ENCODE assay signal across 9 cellular contexts in genomic region chr9:73116030-73116429, GRCh38. TPM values are rescaled to one million over a fixed set of nuclear protein-coding genes. Genes with fewer than 3 reads are reported as not detected.
DNase-seq lines count a peak whose midpoint lies in the region; ATAC-seq, FAIRE-seq and TF ChIP-seq lines count a peak whose summit lies in the region.
"Had no signal": no experiment of that assay in that cellular context is flagged by ENCODE, and none has a peak within 500 bp of the region (broad histone marks: within the 10 kb centered on the region; RNA-seq: fewer than 3 reads in every experiment).

No MANE protein-coding gene starts in this region.

- peak; percentile 17 for DNase-seq in activated naive CD4-positive, alpha-beta T cell treated with anti-CD3 and anti-CD28 coated beads for 36 hours
- no peak for DNase-seq in activated naive CD4-positive, alpha-beta T cell treated with anti-CD3 and anti-CD28 coated beads, Interleukin-2, amount 10 ng/mL, durations not matched to agents 7 days and 5 days
- DNase-seq in HTR-8/SVneo (ENCODE audit: insufficient read length, low spot score) = peak; percentile 5
- peak; percentile 53 for DNase-seq in dedifferentiated amniotic fluid mesenchymal stem cell (ENCODE audit: extremely low spot score)
- DNase-seq in stimulated activated naive CD8-positive, alpha-beta T cell treated with anti-CD3 and anti-CD28 coated beads, Interleukin-15, amount 100 ng/mL, for 72 hours = no peak
- no peak for DNase-seq in NCI-H1092 treated with DMSO at 0.1 percent for 48 hours (lab: John Stamatoyannopoulos, UW)
- no peak for DNase-seq in COLO668 (lab: John Stamatoyannopoulos, UW; ENCODE audit: unreplicated experiment)

- no peak for FAIRE-seq in HTR-8/SVneo (lab: Jason Lieb, UNC)

- CTCF ChIA-PET in activated naive CD4-positive, alpha-beta T cell treated with anti-CD3 and anti-CD28 coated beads for 36 hours (lab: Charles Lee) = interaction anchor here (0.7 to 2.0 kb wide), 3 partner anchors 9 to 40 kb away, joined by 3 to 8 read pairs (median 3); no protein-coding TSS in a partner anchor
- CTCF ChIA-PET in activated naive CD4-positive, alpha-beta T cell treated with anti-CD3 and anti-CD28 coated beads, Interleukin-2, amount 10 ng/mL, durations not matched to agents 7 days and 5 days (lab: Charles Lee) = interaction anchor here (0.6 to 0.9 kb wide), 3 partner anchors 8 to 61 kb away, joined by 3 read pairs; no protein-coding TSS in a partner anchor

- no peaks in the 10 kb centered on the region for H3K36me3 Mint-ChIP-seq in activated naive CD4-positive, alpha-beta T cell treated with anti-CD3 and anti-CD28 coated beads for 36 hours (ENCODE audit: low read depth)
- H3K36me3 Mint-ChIP-seq in activated naive CD4-positive, alpha-beta T cell treated with anti-CD3 and anti-CD28 coated beads, Interleukin-2, amount 10 ng/mL, durations not matched to agents 7 days and 5 days = no peaks in the 10 kb centered on the region

- no peaks in the 10 kb centered on the region for H3K27me3 Mint-ChIP-seq in activated naive CD4-positive, alpha-beta T cell treated with anti-CD3 and anti-CD28 coated beads for 36 hours (ENCODE audit: low read depth)
- H3K27me3 Mint-ChIP-seq in activated naive CD4-positive, alpha-beta T cell treated with anti-CD3 and anti-CD28 coated beads, Interleukin-2, amount 10 ng/mL, durations not matched to agents 7 days and 5 days = no peaks in the 10 kb centered on the region
- no peaks in the 10 kb centered on the region for H3K27me3 Mint-ChIP-seq in stimulated activated naive CD8-positive, alpha-beta T cell treated with anti-CD3 and anti-CD28 coated beads, Interleukin-15, amount 100 ng/mL, for 72 hours

- H3K4me1 Mint-ChIP-seq in activated naive CD4-positive, alpha-beta T cell treated with anti-CD3 and anti-CD28 coated beads for 36 hours (ENCODE audit: low read depth) = peaks cover 42% of the 10 kb centered on the region
- H3K4me1 Mint-ChIP-seq in activated naive CD4-positive, alpha-beta T cell treated with anti-CD3 and anti-CD28 coated beads, Interleukin-2, amount 10 ng/mL, durations not matched to agents 7 days and 5 days = peaks cover 25% of the 10 kb centered on the region
- H3K4me1 Mint-ChIP-seq in stimulated activated naive CD8-positive, alpha-beta T cell treated with anti-CD3 and anti-CD28 coated beads, Interleukin-15, amount 100 ng/mL, for 72 hours = peaks cover 46% of the 10 kb centered on the region

- H3K9me3 Mint-ChIP-seq in activated naive CD4-positive, alpha-beta T cell treated with anti-CD3 and anti-CD28 coated beads for 36 hours = no peaks in the 10 kb centered on the region
- no peaks in the 10 kb centered on the region for H3K9me3 Mint-ChIP-seq in activated naive CD4-positive, alpha-beta T cell treated with anti-CD3 and anti-CD28 coated beads, Interleukin-2, amount 10 ng/mL, durations not matched to agents 7 days and 5 days
- H3K9me3 Mint-ChIP-seq in stimulated activated naive CD8-positive, alpha-beta T cell treated with anti-CD3 and anti-CD28 coated beads, Interleukin-15, amount 100 ng/mL, for 72 hours = no peaks in the 10 kb centered on the region

- peak; percentile 99 for ATAC-seq in stimulated activated naive CD8-positive, alpha-beta T cell treated with anti-CD3 and anti-CD28 coated beads, Interleukin-15, amount 100 ng/mL, for 72 hours
- no peak for ATAC-seq in GM18505 (IDR thresholded peaks at IDR 0.05; ENCODE audit: unreplicated experiment)
- ATAC-seq: Panc1 had no signal

- no peak for TF ChIP-seq POLR2A in GM18505 (IDR thresholded peaks at IDR 0.05; ENCODE audit: borderline replicate concordance, extremely low read depth, insufficient read depth, insufficient read length)

- intact Hi-C loops in activated naive CD4-positive, alpha-beta T cell treated with anti-CD3 and anti-CD28 coated beads for 36 hours (cut with micrococcal nuclease) = no loop called here

- H3K4me3 Mint-ChIP-seq in activated naive CD4-positive, alpha-beta T cell treated with anti-CD3 and anti-CD28 coated beads for 36 hours = no peak overlapping the region
- no peak overlapping the region for H3K4me3 Mint-ChIP-seq in activated naive CD4-positive, alpha-beta T cell treated with anti-CD3 and anti-CD28 coated beads, Interleukin-2, amount 10 ng/mL, durations not matched to agents 7 days and 5 days
- peak overlapping the region in 1 of 2 donors; percentile 10 for H3K4me3 Mint-ChIP-seq in stimulated activated naive CD8-positive, alpha-beta T cell treated with anti-CD3 and anti-CD28 coated beads, Interleukin-15, amount 100 ng/mL, for 72 hours

- no peak overlapping the region for H3K27ac Mint-ChIP-seq in activated naive CD4-positive, alpha-beta T cell treated with anti-CD3 and anti-CD28 coated beads for 36 hours
- no peak overlapping the region for H3K27ac Mint-ChIP-seq in activated naive CD4-positive, alpha-beta T cell treated with anti-CD3 and anti-CD28 coated beads, Interleukin-2, amount 10 ng/mL, durations not matched to agents 7 days and 5 days
- H3K27ac Mint-ChIP-seq in stimulated activated naive CD8-positive, alpha-beta T cell treated with anti-CD3 and anti-CD28 coated beads, Interleukin-15, amount 100 ng/mL, for 72 hours = peak overlapping the region; percentile 12 to 42

RNA-seq across cellular contexts. Expression of gene ANXA1, which starts 35.6 kb away (rescaled TPM):
- 10 to 100 TPM; 17.9 to 19.9 TPM for total RNA-seq in activated naive CD4-positive, alpha-beta T cell treated with anti-CD3 and anti-CD28 coated beads for 36 hours

Comparison
In these comparisons a context has a peak if more than half of its experiments do, and no peak if none do; other contexts are left out.
1. DNase-seq: peak in activated naive CD4-positive, alpha-beta T cell treated with anti-CD3 and anti-CD28 coated beads for 36 hours (single experiment), HTR-8/SVneo (single experiment) and dedifferentiated amniotic fluid mesenchymal stem cell (single experiment); none in activated naive CD4-positive, alpha-beta T cell treated with anti-CD3 and anti-CD28 coated beads, Interleukin-2, amount 10 ng/mL, durations not matched to agents 7 days and 5 days (single experiment), stimulated activated naive CD8-positive, alpha-beta T cell treated with anti-CD3 and anti-CD28 coated beads, Interleukin-15, amount 100 ng/mL, for 72 hours (0 of 2), NCI-H1092 treated with DMSO at 0.1 percent for 48 hours (single experiment) and COLO668 (single experiment).
2. H3K27ac Mint-ChIP-seq: peak in stimulated activated naive CD8-positive, alpha-beta T cell treated with anti-CD3 and anti-CD28 coated beads, Interleukin-15, amount 100 ng/mL, for 72 hours (2 of 2); none in activated naive CD4-positive, alpha-beta T cell treated with anti-CD3 and anti-CD28 coated beads for 36 hours (single experiment) and activated naive CD4-positive, alpha-beta T cell treated with anti-CD3 and anti-CD28 coated beads, Interleukin-2, amount 10 ng/mL, durations not matched to agents 7 days and 5 days (single experiment).